8 cellular contexts compared by ENCODE assay signal in the genomic region with DNA sequence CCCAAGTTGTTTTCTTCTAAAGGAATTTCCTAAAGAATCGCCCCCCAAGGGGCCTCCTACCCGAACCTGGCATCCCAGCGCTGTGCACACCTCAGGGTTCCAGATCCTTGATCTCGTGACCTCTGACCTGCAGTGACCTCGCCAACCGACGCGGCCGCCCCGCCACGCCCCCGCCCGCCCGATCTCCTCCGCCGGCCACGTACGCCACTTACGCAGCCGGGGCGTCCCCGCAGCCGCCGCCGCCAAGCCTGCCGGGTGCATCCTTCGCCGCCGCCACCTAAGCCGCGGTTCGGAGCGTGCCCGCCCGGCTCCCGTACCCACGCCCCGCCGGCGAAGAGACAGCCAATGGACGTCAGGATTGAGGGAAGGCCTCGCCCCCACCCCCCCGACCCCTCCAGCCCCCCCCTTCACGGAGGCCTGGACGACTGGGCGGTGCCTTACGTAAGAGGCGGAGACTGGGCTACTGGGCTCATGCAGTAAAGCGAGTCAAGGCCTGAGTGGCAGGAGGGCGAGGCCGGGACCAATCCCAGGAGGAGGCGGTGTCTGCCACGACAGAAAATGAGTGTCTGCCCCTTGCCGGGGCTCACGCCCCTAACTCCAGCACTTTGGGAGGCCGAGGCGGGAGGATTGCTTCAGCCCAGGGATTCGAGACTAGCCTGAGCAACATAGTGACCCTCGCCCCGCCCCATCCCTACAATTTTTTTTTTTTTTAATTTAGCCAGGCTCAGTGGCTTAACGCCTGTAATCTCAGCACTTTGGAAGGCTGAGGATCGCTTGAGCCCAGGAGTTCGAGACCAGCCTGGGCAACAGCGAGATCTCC. TPM values are rescaled to one million over a fixed set of nuclear protein-coding genes. Genes with fewer than 3 reads are reported as not detected.
DNase-seq lines count a peak whose midpoint lies in the region; ATAC-seq and TF ChIP-seq lines count a peak whose summit lies in the region.

A gene with protein sequence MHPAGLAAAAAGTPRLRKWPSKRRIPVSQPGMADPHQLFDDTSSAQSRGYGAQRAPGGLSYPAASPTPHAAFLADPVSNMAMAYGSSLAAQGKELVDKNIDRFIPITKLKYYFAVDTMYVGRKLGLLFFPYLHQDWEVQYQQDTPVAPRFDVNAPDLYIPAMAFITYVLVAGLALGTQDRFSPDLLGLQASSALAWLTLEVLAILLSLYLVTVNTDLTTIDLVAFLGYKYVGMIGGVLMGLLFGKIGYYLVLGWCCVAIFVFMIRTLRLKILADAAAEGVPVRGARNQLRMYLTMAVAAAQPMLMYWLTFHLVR (minus strand): TSS at position 291 of the 820 bp plus-strand sequence. CDS start 30 bp downstream, at position 261.

- H3K4me3 ChIP-seq in adipocyte (ENCODE audit: low read length) (peak within 1 kb of the TSS; percentile 94), cardiac muscle cell (peak within 1 kb of the TSS; percentile 47), trophoblast cell (ENCODE audit: low read depth, low read length) (peak within 1 kb of the TSS; percentile 71), tibial nerve (peak within 1 kb of the TSS; percentile 48 to 71 (median 55))

- TF ChIP-seq EP300 in tibial nerve (IDR thresholded peaks at IDR 0.05) = peak; percentile 56 to 59

- H3K27ac ChIP-seq in cardiac muscle cell = peak within 1 kb of the TSS; percentile 14
- no peak within 1 kb of the TSS for H3K27ac ChIP-seq in trophoblast cell (ENCODE audit: low read depth, low read length)
- H3K27ac ChIP-seq in tibial nerve = peak within 1 kb of the TSS; percentile 89 to 95 (median 90)

- H2BK12ac ChIP-seq in trophoblast cell (ENCODE audit: low read length) = no peak within 1 kb of the TSS

- no peaks in the 10 kb centered on the region for H3K9me3 ChIP-seq in adipocyte (ENCODE audit: control insufficient read depth, low read length)
- H3K9me3 ChIP-seq in cardiac muscle cell (ENCODE audit: low read depth) = no peaks in the 10 kb centered on the region
- H3K9me3 ChIP-seq in trophoblast cell (ENCODE audit: insufficient read depth, low read depth, low read length) = no peaks in the 10 kb centered on the region
- no peaks in the 10 kb centered on the region for H3K9me3 ChIP-seq in tibial nerve

- no peaks in the 10 kb centered on the region for H3K27me3 ChIP-seq in adipocyte (replicated peaks; ENCODE audit: control insufficient read depth, insufficient read depth, low read length)
- peaks cover 34% of the 10 kb centered on the region for H3K27me3 ChIP-seq in cardiac muscle cell
- no peaks in the 10 kb centered on the region for H3K27me3 ChIP-seq in trophoblast cell (ENCODE audit: insufficient read depth, low read length)
- peaks cover 0 to 8% of the 10 kb centered on the region in 2 donors for H3K27me3 ChIP-seq in tibial nerve

- H3K79me2 ChIP-seq in trophoblast cell (ENCODE audit: control insufficient read depth, insufficient read depth, low read length, poor library complexity) = peaks cover 7% of the 10 kb centered on the region

- in situ Hi-C loops in GM13976 (cut with MboI; ENCODE audit: low sequenced_read_pairs, unreplicated experiment) = no loop called here

- no peak within 1 kb of the TSS for H3K23ac ChIP-seq in trophoblast cell (ENCODE audit: low read length)

- H3K18ac ChIP-seq in trophoblast cell (ENCODE audit: low read length) = peak within 1 kb of the TSS; percentile 20

- H2BK5ac ChIP-seq in trophoblast cell (ENCODE audit: low read depth, low read length, poor library complexity) = peak within 1 kb of the TSS; percentile 49

- H2BK120ac ChIP-seq in trophoblast cell (ENCODE audit: insufficient read depth, low read length, poor library complexity) = peak within 1 kb of the TSS; percentile 20

- peak in 1 of 2 donors; percentile 59 for TF ChIP-seq POLR2A in tibial nerve (IDR thresholded peaks at IDR 0.05)

- H3K14ac ChIP-seq in trophoblast cell (ENCODE audit: low read length) = peak within 1 kb of the TSS; percentile 65

- peak; percentile 99 for DNase-seq in GM13976 (ENCODE audit: low spot score)
- peak; percentile 95 for DNase-seq in NCI-H1436 treated with DMSO at 0.1 percent for 48 hours (lab: John Stamatoyannopoulos, UW)
- DNase-seq in T follicular helper cell (ENCODE audit: low read depth) = peak; percentile 92
- peak; percentile 98 for DNase-seq in adipocyte (ENCODE audit: low read depth)
- peak; percentile 97 to 98 for DNase-seq in cardiac muscle cell (ENCODE audit: low read depth in 1 of 2, low spot score in 1 of 2)
- peak; percentile 98 to 99 for DNase-seq in trophoblast cell
- DNase-seq in tibial nerve (ENCODE audit: low spot score in 2 of 2) = peak; percentile 92 to 96

- H3K9ac ChIP-seq in adipocyte (ENCODE audit: low read length) = peak within 1 kb of the TSS; percentile 92
- H3K9ac ChIP-seq in trophoblast cell (ENCODE audit: low read length) = peak within 1 kb of the TSS; percentile 42

- no CpG with 5 or more reads among the region's 64 CpGs for WGBS in trophoblast cell (ENCODE audit: extremely low coverage, insufficient coverage, insufficient read length)
- WGBS in tibial nerve, 2 donors = 0 to 1% methylated on average over 29 to 64 of the region's 64 CpGs

- H3K4me1 ChIP-seq in adipocyte (ENCODE audit: control insufficient read depth, insufficient read depth, low read length) (peaks cover 9% of the 10 kb centered on the region), cardiac muscle cell (ENCODE audit: low read depth) (no peaks in the 10 kb centered on the region), trophoblast cell (ENCODE audit: control insufficient read depth in 1 of 2, insufficient read depth in 2 of 2, low read length in 2 of 2) (peaks cover 4 to 16% of the 10 kb centered on the region in 2 experiments), tibial nerve (peaks cover 0 to 32% (median 14%) of the 10 kb centered on the region in 4 donors)

- H3K4ac ChIP-seq in trophoblast cell (ENCODE audit: low read depth, low read length) = peak within 1 kb of the TSS; percentile 42

- H3K4me2 ChIP-seq in trophoblast cell (ENCODE audit: low read length) = peak within 1 kb of the TSS; percentile 89

- H2AK5ac ChIP-seq in trophoblast cell (ENCODE audit: low read length) = peak within 1 kb of the TSS; percentile 17

- H4K91ac ChIP-seq in trophoblast cell (ENCODE audit: low read depth, low read length) = peak within 1 kb of the TSS; percentile 57

- peak within 1 kb of the TSS; percentile 20 for H4K12ac ChIP-seq in trophoblast cell (ENCODE audit: low read depth, low read length)

- H3K79me1 ChIP-seq in trophoblast cell (ENCODE audit: low read length) = peaks cover 14% of the 10 kb centered on the region

- peak; percentile 91 for ATAC-seq in HG02852 (IDR thresholded peaks at IDR 0.05; ENCODE audit: unreplicated experiment)

- peak within 1 kb of the TSS; percentile 35 for H2AFZ ChIP-seq in trophoblast cell (ENCODE audit: insufficient read depth, low read length, poor library complexity)

- TF ChIP-seq CTCF in GM13976 (IDR thresholded peaks at IDR 0.05; ENCODE audit: borderline replicate concordance, control extremely low read depth, extremely low read depth, insufficient read depth, missing control alignments) = no peak
- no peak for TF ChIP-seq CTCF in cardiac muscle cell (IDR thresholded peaks at IDR 0.05; ENCODE audit: low read depth, low read length)
- TF ChIP-seq CTCF in tibial nerve (IDR thresholded peaks at IDR 0.05) = peak in 1 of 5 experiments; percentile 16

- peak within 1 kb of the TSS; percentile 67 for H4K8ac ChIP-seq in trophoblast cell (ENCODE audit: low read depth, low read length)

- H3K36me3 ChIP-seq in adipocyte (ENCODE audit: control insufficient read depth, insufficient read depth, low read length, severe bottlenecking) (no peaks in the 10 kb centered on the region), cardiac muscle cell (no peaks in the 10 kb centered on the region), trophoblast cell (ENCODE audit: control insufficient read depth in 1 of 2, insufficient read depth in 2 of 2, low read length in 2 of 2) (no peaks in the 10 kb centered on the region), tibial nerve (no peaks in the 10 kb centered on the region)

RNA-seq across cellular contexts. Expression of the gene that starts here (rescaled TPM):
- total RNA-seq in cardiac muscle cell (61.5 and 90.2 TPM in 2 replicates), tibial nerve (10 to 100 TPM; 30.8 to 57.3 (median 46.0) TPM)
- polyA plus RNA-seq in cardiac muscle cell = 129 and 140 TPM in 2 replicates
- 60.0 and 60.1 TPM in 2 replicates for polyA plus RNA-seq in trophoblast cell (2013)
